27 cellular contexts compared by ENCODE assay signal in genomic region chr10:8240861-8241260, GRCh38.
"Had no signal": no experiment of that assay in that cellular context is flagged by ENCODE, and none has a peak within 500 bp of the region (broad histone marks: within the 10 kb centered on the region; RNA-seq: fewer than 3 reads in every experiment).

No MANE protein-coding gene starts in this region.

- H3K27ac Mint-ChIP-seq: nephron; neural progenitor cell; progenitor cell of endocrine pancreas; stimulated activated effector memory CD8-positive, alpha-beta T cell treated with anti-CD3 and anti-CD28 coated beads, Interleukin-12 subunit alpha, Interleukin-12 subunit beta, amount 100 ng/mL, for 72 hours; stimulated activated naive B cell treated with anti-CD40 and anti-IgM and Interleukin-4, amounts not matched to agents 10 μg/mL and 1 μg/mL and 100 μg/mL, for 72 hours had no signal

- H3K27ac ChIP-seq: neural progenitor cell, ovary, parathyroid adenoma, psoas muscle, right lobe of liver, sigmoid colon, stomach, thoracic aorta, thyroid gland, tibial nerve, upper lobe of left lung, vagina had no signal

- H3K9me3 Mint-ChIP-seq: neural progenitor cell; stimulated activated effector memory CD8-positive, alpha-beta T cell treated with anti-CD3 and anti-CD28 coated beads, Interleukin-12 subunit alpha, Interleukin-12 subunit beta, amount 100 ng/mL, for 72 hours; stimulated activated naive B cell treated with anti-CD40 and anti-IgM and Interleukin-4, amounts not matched to agents 10 μg/mL and 1 μg/mL and 100 μg/mL, for 72 hours; stimulated activated naive CD8-positive, alpha-beta T cell treated with anti-CD3 and anti-CD28 coated beads, Interleukin-15, Interleukin-2, amounts not matched to agents 100 ng/mL and 50 ng/mL, for 24 hours had no signal

- DNase-seq: occipital lobe; ovary; posterior cingulate gyrus; psoas muscle; right cardiac atrium; right lobe of liver; sigmoid colon; small intestine; stimulated activated CD4-positive, alpha-beta T cell treated with anti-CD3 and anti-CD28 coated beads, Interleukin-15, amount 100 ng/mL, for 24 hours; stimulated activated CD4-positive, alpha-beta T cell treated with anti-CD3 and anti-CD28 coated beads, Interleukin-2, amount 100 ng/mL, for 24 hours; stimulated activated CD4-positive, alpha-beta T cell treated with anti-CD3 and anti-CD28 coated beads, Interleukin-2, amount 100 ng/mL, for 48 hours; stimulated activated CD4-positive, alpha-beta T cell treated with anti-CD3 and anti-CD28 coated beads, Interleukin-4, amount 100 ng/mL, for 24 hours; stimulated activated naive B cell treated with anti-CD40 and anti-IgM and Interleukin-4, amounts not matched to agents 10 μg/mL and 1 μg/mL and 100 μg/mL, for 72 hours; stimulated activated naive CD4-positive, alpha-beta T cell treated with Interleukin-2 at 50 U/mL for 16 hours; stomach; thyroid gland; trophoblast cell; upper lobe of left lung had no signal

- H3K36me3 ChIP-seq: neural progenitor cell, ovary, right lobe of liver, sigmoid colon, stomach, thoracic aorta, thyroid gland, tibial nerve, upper lobe of left lung, vagina had no signal

- H3K4me2 ChIP-seq: neural progenitor cell had no signal

- H3K36me3 Mint-ChIP-seq: neural progenitor cell; stimulated activated effector memory CD8-positive, alpha-beta T cell treated with anti-CD3 and anti-CD28 coated beads, Interleukin-12 subunit alpha, Interleukin-12 subunit beta, amount 100 ng/mL, for 72 hours; stimulated activated naive B cell treated with anti-CD40 and anti-IgM and Interleukin-4, amounts not matched to agents 10 μg/mL and 1 μg/mL and 100 μg/mL, for 72 hours had no signal

- H3K9me3 ChIP-seq: ovary, psoas muscle, right lobe of liver, sigmoid colon, stomach, thoracic aorta, thyroid gland, tibial nerve, upper lobe of left lung, vagina had no signal

- H3K9ac ChIP-seq: neural progenitor cell, parathyroid adenoma had no signal

- H3K27me3 Mint-ChIP-seq: stimulated activated naive CD8-positive, alpha-beta T cell treated with anti-CD3 and anti-CD28 coated beads, Interleukin-15, Interleukin-2, amounts not matched to agents 100 ng/mL and 50 ng/mL, for 24 hours had no signal

- H3K4me1 ChIP-seq: neural progenitor cell, parathyroid adenoma, psoas muscle, right lobe of liver, sigmoid colon, stomach, thyroid gland, tibial nerve, upper lobe of left lung, vagina had no signal

- ATAC-seq: psoas muscle; right cardiac atrium; right lobe of liver; stimulated activated effector memory CD8-positive, alpha-beta T cell treated with anti-CD3 and anti-CD28 coated beads, Interleukin-12 subunit alpha, Interleukin-12 subunit beta, amount 100 ng/mL, for 72 hours; stimulated activated naive B cell treated with anti-CD40 and anti-IgM and Interleukin-4, amounts not matched to agents 10 μg/mL and 1 μg/mL and 100 μg/mL, for 72 hours had no signal

- H2AFZ ChIP-seq: neural progenitor cell, parathyroid adenoma had no signal

- H3K79me2 ChIP-seq: parathyroid adenoma had no signal

- H3K4me3 ChIP-seq: neural progenitor cell, ovary, psoas muscle, right lobe of liver, sigmoid colon, stomach, thoracic aorta, thyroid gland, tibial nerve, upper lobe of left lung, vagina had no signal

- H3K4me1 Mint-ChIP-seq: nephron, neural progenitor cell had no signal

- H3K4me3 Mint-ChIP-seq: nephron; neural progenitor cell; stimulated activated effector memory CD8-positive, alpha-beta T cell treated with anti-CD3 and anti-CD28 coated beads, Interleukin-12 subunit alpha, Interleukin-12 subunit beta, amount 100 ng/mL, for 72 hours; stimulated activated naive B cell treated with anti-CD40 and anti-IgM and Interleukin-4, amounts not matched to agents 10 μg/mL and 1 μg/mL and 100 μg/mL, for 72 hours; stimulated activated naive CD8-positive, alpha-beta T cell treated with anti-CD3 and anti-CD28 coated beads, Interleukin-15, Interleukin-2, amounts not matched to agents 100 ng/mL and 50 ng/mL, for 24 hours had no signal

- H3K27me3 ChIP-seq: neural progenitor cell, ovary, right lobe of liver, thyroid gland, tibial nerve, upper lobe of left lung, vagina had no signal
